In the genomic region with DNA sequence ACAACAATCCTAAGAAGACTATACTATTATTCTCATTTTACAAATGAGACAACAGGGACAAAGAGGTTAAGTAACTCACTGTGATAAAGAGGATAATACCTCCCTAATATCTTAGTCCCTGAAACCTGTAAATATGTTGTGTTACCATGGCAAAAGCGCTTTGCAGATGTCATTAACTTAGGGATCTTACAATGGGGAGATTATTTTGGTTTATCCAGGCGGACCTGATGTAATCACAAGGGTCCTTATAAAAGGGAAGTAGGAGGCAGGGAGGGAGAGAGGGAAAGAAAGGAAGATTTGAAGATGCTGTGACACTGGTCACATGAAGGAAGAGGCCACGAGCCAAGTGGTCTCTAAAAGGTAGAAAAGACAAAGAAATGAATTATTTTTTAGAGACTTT, we compare ENCODE assay signal across 18 cellular contexts.
"Had no signal": no experiment of that assay in that cellular context is flagged by ENCODE, and none has a peak within 500 bp of the region (broad histone marks: within the 10 kb centered on the region; RNA-seq: fewer than 3 reads in every experiment).

No MANE protein-coding gene starts in this region.

- ATAC-seq: foreskin keratinocyte; left lung; lower lobe of right lung; natural killer cell treated with Interleukin-12 subunit alpha and Interleukin-12 subunit beta and Interleukin-15 and Interleukin-18, amount 100 ng/mL, for 72 hours; right lobe of liver; stimulated activated effector memory CD8-positive, alpha-beta T cell treated with anti-CD3 and anti-CD28 coated beads, Interleukin-12 subunit alpha, Interleukin-12 subunit beta, amount 100 ng/mL, for 72 hours; stimulated activated naive CD8-positive, alpha-beta T cell treated with anti-CD3 and anti-CD28 coated beads, Interleukin-15, Interleukin-2, amounts not matched to agents 100 U/mL and 50 U/mL, for 24 hours had no signal

- H3K36me3 ChIP-seq: left lung, lower lobe of right lung, prostate gland, right lobe of liver, suprapubic skin, thyroid gland had no signal

- DNase-seq: effector CD4-positive, alpha-beta T cell; endodermal cell; erythroblast; foreskin keratinocyte; immature natural killer cell; left lung; lower lobe of right lung; midbrain; right lobe of liver; stimulated activated CD4-positive, alpha-beta T cell treated with anti-CD3 and anti-CD28 coated beads, Interleukin-4, amount 100 ng/mL, for 1 hour; stimulated activated CD8-positive, alpha-beta memory T cell treated with anti-CD3 and anti-CD28 coated beads, Interleukin-4, amount 100 ng/mL, for 48 hours; stimulated activated naive CD8-positive, alpha-beta T cell treated with anti-CD3 and anti-CD28 coated beads, Interleukin-15, Interleukin-2, amounts not matched to agents 100 U/mL and 50 U/mL, for 24 hours; thyroid gland had no signal

- H3K4me3 ChIP-seq: left lung, lower lobe of right lung, prostate gland, right lobe of liver, suprapubic skin, thyroid gland had no signal

- H3K27me3 ChIP-seq: foreskin keratinocyte, left lung, right lobe of liver, suprapubic skin, thyroid gland had no signal

- H3K9ac ChIP-seq: parathyroid adenoma had no signal

- H3K9me3 ChIP-seq: left lung, lower lobe of right lung, prostate gland, right lobe of liver, suprapubic skin, thyroid gland had no signal

- H3K27ac ChIP-seq: foreskin keratinocyte, left lung, lower lobe of right lung, parathyroid adenoma, prostate gland, right lobe of liver, suprapubic skin, thyroid gland had no signal

- H3K4me1 ChIP-seq: foreskin keratinocyte, left lung, lower lobe of right lung, parathyroid adenoma, prostate gland, right lobe of liver, suprapubic skin, thyroid gland had no signal

- H2AFZ ChIP-seq: parathyroid adenoma had no signal
